ENCODE assay signal across 26 cellular contexts in genomic region chr7:5582532-5582935, GRCh38. TPM values are rescaled to one million over a fixed set of nuclear protein-coding genes. Genes with fewer than 3 reads are reported as not detected.
DNase-seq lines count a peak whose midpoint lies in the region; ATAC-seq, FAIRE-seq and TF ChIP-seq lines count a peak whose summit lies in the region.
"Had no signal": no experiment of that assay in that cellular context is flagged by ENCODE, and none has a peak within 500 bp of the region (broad histone marks: within the 10 kb centered on the region; RNA-seq: fewer than 3 reads in every experiment).

No MANE protein-coding gene starts in this region.

- H3K4me3 Mint-ChIP-seq in memory B cell = no peak overlapping the region
- H3K4me3 Mint-ChIP-seq: naive thymus-derived CD8-positive, alpha-beta T cell had no signal

- H3K27me3 ChIP-seq in GM06990 (replicated peaks; ENCODE audit: control insufficient read depth, insufficient read depth, low read length) = no peaks in the 10 kb centered on the region
- H3K27me3 ChIP-seq: BLaER1, testis, vagina had no signal

- peaks cover 3% of the 10 kb centered on the region for H3K4me1 Mint-ChIP-seq in memory B cell

- H3K9me3 ChIP-seq in mucosa of descending colon = no peaks in the 10 kb centered on the region
- H3K9me3 ChIP-seq: BLaER1, Caco-2, testis, vagina had no signal

- peak; percentile 42 for ATAC-seq in HG02870 (IDR thresholded peaks at IDR 0.05; ENCODE audit: unreplicated experiment)
- ATAC-seq in memory B cell (ENCODE audit: low read depth) = peak; percentile 83
- no peak for ATAC-seq in mucosa of descending colon
- ATAC-seq in GM21360 (IDR thresholded peaks at IDR 0.05; ENCODE audit: unreplicated experiment) = no peak
- ATAC-seq: naive thymus-derived CD8-positive, alpha-beta T cell had no signal

- FAIRE-seq in GM18507 (lab: Jason Lieb, UNC) = peak; percentile 54
- FAIRE-seq: GM12892, H1, small intestine had no signal

- no peaks in the 10 kb centered on the region for H3K4me1 ChIP-seq in mucosa of descending colon (ENCODE audit: low read depth)

- no peaks in the 10 kb centered on the region for H3K9me3 Mint-ChIP-seq in memory B cell
- H3K9me3 Mint-ChIP-seq: naive thymus-derived CD8-positive, alpha-beta T cell had no signal

- intact Hi-C loops in mucosa of descending colon (cut with DNase I, micrococcal nuclease) = no loop called here

- no peaks in the 10 kb centered on the region for H3K36me3 ChIP-seq in GM06990 (ENCODE audit: control insufficient read depth, insufficient read depth, low read length)
- no peaks in the 10 kb centered on the region for H3K36me3 ChIP-seq in mucosa of descending colon (ENCODE audit: low read depth)
- H3K36me3 ChIP-seq: BLaER1, vagina had no signal

- H3K27me3 Mint-ChIP-seq in memory B cell = peaks cover 13% of the 10 kb centered on the region

- TF ChIP-seq CTCF in GM06990 (IDR thresholded peaks at IDR 0.05; ENCODE audit: insufficient read depth, low read length, poor library complexity, severe bottlenecking) (no peak), mucosa of descending colon (IDR thresholded peaks at IDR 0.05) (no peak)

- DNase-seq in GM06990 (ENCODE audit: extremely low read depth, insufficient read length) = peak; percentile 62
- no peak for DNase-seq in GM18507 (ENCODE audit: extremely low spot score, insufficient read length, low read depth)
- DNase-seq in memory B cell (ENCODE audit: low spot score in 2 of 2) = no peak
- DNase-seq in hepatic stellate cell (ENCODE audit: low spot score) = no peak
- DNase-seq in mucosa of descending colon = no peak
- no peak for DNase-seq in mesenteric fat pad (ENCODE audit: low spot score)
- DNase-seq: activated CD8-positive, alpha-beta memory T cell treated with anti-CD3 and anti-CD28 coated beads, Interleukin-2, amount 50 U/mL, for 48 hours; amniotic stem cell; Caco-2; DND-41; effector CD8-positive, alpha-beta T cell; foreskin fibroblast; naive thymus-derived CD8-positive, alpha-beta T cell; NCI-H1105; NCI-H2029 treated with DMSO at 0.1 percent for 48 hours; NCI-H226; NCI-H748 treated with DMSO at 0.1 percent for 48 hours; small intestine; stimulated activated CD4-positive, alpha-beta T cell treated with anti-CD3 and anti-CD28 coated beads, Interleukin-2, amount 100 ng/mL, for 24 hours; testis had no signal

- H3K4me3 ChIP-seq in GM06990 (replicated peaks; ENCODE audit: low read depth, low read length) (no peak overlapping the region), mucosa of descending colon (no peak overlapping the region)
- H3K4me3 ChIP-seq: BLaER1, testis, vagina had no signal

- H3K36me3 Mint-ChIP-seq in memory B cell = no peaks in the 10 kb centered on the region
- H3K36me3 Mint-ChIP-seq: naive thymus-derived CD8-positive, alpha-beta T cell had no signal

- no peak overlapping the region for H3K27ac Mint-ChIP-seq in memory B cell
- H3K27ac Mint-ChIP-seq: naive thymus-derived CD8-positive, alpha-beta T cell had no signal

RNA-seq across cellular contexts. Expression of gene FSCN1, which starts 10.1 kb away (rescaled TPM):
- total RNA-seq in mucosa of descending colon (10 to 100 TPM in 2 of 3 donors, 1 to 10 TPM in 1; 5.5 to 17.3 (median 12.7) TPM), mesenteric fat pad (43.1 TPM)

RNA-seq across cellular contexts. Expression of gene ACTB, which starts 52.1 kb away (rescaled TPM):
- total RNA-seq in mucosa of descending colon (1,000 to 10,000 TPM; 4,159 to 6,919 (median 5,576) TPM), mesenteric fat pad (4,206 TPM)

Comparison
In these comparisons a context has a peak if more than half of its experiments do, and no peak if none do; other contexts are left out.
1. ATAC-seq: peak in HG02870 (single experiment) and memory B cell (single experiment); none in mucosa of descending colon (single experiment) and GM21360 (single experiment).